Comparison of ENCODE assay signal across 24 cellular contexts in the genomic region with DNA sequence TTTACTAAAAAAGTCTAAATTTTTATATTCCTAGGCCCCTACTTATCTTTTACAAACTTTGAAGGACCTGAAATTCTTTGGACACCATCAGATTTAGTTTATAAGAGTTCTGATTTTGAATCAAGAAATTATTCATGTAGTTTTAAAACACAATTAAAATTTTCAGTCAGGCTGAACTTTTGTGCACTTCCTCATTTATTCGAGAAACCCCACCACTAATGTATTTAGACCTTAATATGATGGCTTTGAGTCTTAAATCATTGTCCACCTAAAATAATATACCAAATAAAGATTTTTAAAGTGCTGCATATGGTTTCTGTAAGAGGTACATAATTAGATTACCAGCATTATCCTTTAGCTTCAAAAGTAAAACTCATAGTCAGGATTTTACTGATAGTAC.
A peak's percentile ranks its signal among the peaks of the same experiment; 100 is the strongest.
DNase-seq lines count a peak whose midpoint lies in the region; ATAC-seq and TF ChIP-seq lines count a peak whose summit lies in the region.
"Had no signal": no experiment of that assay in that cellular context is flagged by ENCODE, and none has a peak within 500 bp of the region (broad histone marks: within the 10 kb centered on the region; RNA-seq: fewer than 3 reads in every experiment).

No MANE protein-coding gene starts in this region.

- H3K9me3 Mint-ChIP-seq in memory B cell (no peaks in the 10 kb centered on the region), osteocyte (ENCODE audit: unreplicated experiment) (no peaks in the 10 kb centered on the region), immature natural killer cell (no peaks in the 10 kb centered on the region)
- H3K9me3 Mint-ChIP-seq: CD4-positive, alpha-beta T cell; CD8-positive, alpha-beta T cell had no signal

- peaks cover 8% of the 10 kb centered on the region for H3K36me3 Mint-ChIP-seq in memory B cell
- peaks cover 45% of the 10 kb centered on the region for H3K36me3 Mint-ChIP-seq in osteocyte (ENCODE audit: unreplicated experiment)
- no peaks in the 10 kb centered on the region for H3K36me3 Mint-ChIP-seq in immature natural killer cell
- H3K36me3 Mint-ChIP-seq: CD8-positive, alpha-beta T cell had no signal

- no TSS peak for BruUV-seq in PC-9 (replicated peaks; lab: Mats Ljungman, UMichigan)

- H3K36me3 ChIP-seq in SK-N-SH (replicated peaks in 1 of 2; ENCODE audit: control insufficient read depth in 1 of 2, insufficient read depth in 2 of 2, low read length in 1 of 2) (peaks cover 0 to 6% of the 10 kb centered on the region in 2 experiments), PC-9 (ENCODE audit: low read depth) (peaks cover 23% of the 10 kb centered on the region)

- H3K27ac ChIP-seq in SK-N-SH (ENCODE audit: low read depth in 2 of 2, low read length in 1 of 2) = no peak overlapping the region
- no peak overlapping the region for H3K27ac ChIP-seq in PC-9
- H3K27ac ChIP-seq: 22Rv1; A549; BLaER1 treated with 17β-estradiol and CSF1 and Interleukin-3, amounts not matched to agents 10 nM and 100 nM; C4-2B had no signal

- POLR2A ChIA-PET in SK-N-SH (lab: Yijun Ruan, JAX) = no interaction called here
- POLR2A ChIA-PET in PC-9 (lab: Charles Lee; ENCODE audit: unreplicated experiment) = no interaction called here

- TF ChIP-seq RAD21 in SK-N-SH (IDR thresholded peaks at IDR 0.05; ENCODE audit: low read length) = no peak

- H3K9me2 ChIP-seq in SK-N-SH (no peaks in the 10 kb centered on the region), PC-9 (ENCODE audit: insufficient read depth) (no peaks in the 10 kb centered on the region)

- CTCF ChIA-PET in SK-N-SH (lab: Yijun Ruan, JAX) = no interaction called here
- CTCF ChIA-PET in PC-9 (lab: Charles Lee) = no interaction called here

- DNase-seq in SK-N-SH (no peak), memory B cell (ENCODE audit: low spot score in 2 of 2) (no peak), osteocyte (ENCODE audit: extremely low spot score, unreplicated experiment) (no peak), PC-9 (no peak), immature natural killer cell (no peak)
- DNase-seq: AML-193; Caco-2; Calu3; CD4-positive, alpha-beta T cell; CD8-positive, alpha-beta T cell; DMS 273 treated with DMSO at 0.1 percent for 48 hours; DMS153; DMS53; DMS79; DND-41; EL; GDM1 had no signal

- H3K27me3 ChIP-seq in SK-N-SH (ENCODE audit: insufficient read depth) (no peaks in the 10 kb centered on the region), PC-9 (ENCODE audit: insufficient read depth, low read depth) (no peaks in the 10 kb centered on the region)
- H3K27me3 ChIP-seq: BLaER1 treated with 17β-estradiol and CSF1 and Interleukin-3, amounts not matched to agents 10 nM and 100 nM had no signal

- H3K9ac ChIP-seq in SK-N-SH = no peak overlapping the region
- H3K9ac ChIP-seq: BLaER1 treated with 17β-estradiol and CSF1 and Interleukin-3, amounts not matched to agents 10 nM and 100 nM had no signal

- ATAC-seq in SK-N-SH treated with all-trans-retinoic acid at 6 μM for 48 hours (no peak), memory B cell (ENCODE audit: low read depth) (no peak)
- ATAC-seq: A549; CD8-positive, alpha-beta T cell; GM12878 had no signal

- H3K4me2 ChIP-seq in SK-N-SH = no peak overlapping the region
- H3K4me2 ChIP-seq in PC-9 = no peak overlapping the region
- H3K4me2 ChIP-seq: A549; BLaER1 treated with 17β-estradiol and CSF1 and Interleukin-3, amounts not matched to agents 10 nM and 100 nM had no signal

- no peak for TF ChIP-seq EP300 in SK-N-SH (IDR thresholded peaks at IDR 0.05; ENCODE audit: borderline replicate concordance in 1 of 2, low read depth in 1 of 2, low read length in 1 of 2)

- intact Hi-C loops in PC-9 (cut with micrococcal nuclease; ENCODE audit: unreplicated experiment) = no loop called here

- no peak overlapping the region for H3K4me3 ChIP-seq in SK-N-SH (ENCODE audit: low read depth in 2 of 2, low read length in 1 of 2)
- no peak overlapping the region for H3K4me3 ChIP-seq in PC-9
- H3K4me3 ChIP-seq: A549; BLaER1 treated with 17β-estradiol and CSF1 and Interleukin-3, amounts not matched to agents 10 nM and 100 nM; GM12878 had no signal

- no peaks in the 10 kb centered on the region for H3K27me3 Mint-ChIP-seq in memory B cell
- H3K27me3 Mint-ChIP-seq in osteocyte (ENCODE audit: unreplicated experiment) = no peaks in the 10 kb centered on the region
- H3K27me3 Mint-ChIP-seq in immature natural killer cell (ENCODE audit: low read depth in 3 of 3) = peaks cover 0 to 2% (median 0%) of the 10 kb centered on the region in 3 donors
- H3K27me3 Mint-ChIP-seq: B cell; CD4-positive, alpha-beta T cell had no signal

- TF ChIP-seq CTCF in SK-N-SH (IDR thresholded peaks at IDR 0.05) = no peak
- no peak for TF ChIP-seq CTCF in osteocyte (IDR thresholded peaks at IDR 0.05)
- TF ChIP-seq CTCF in PC-9 (conservative IDR thresholded peaks at IDR 0.05) = no peak

- peak overlapping the region; percentile 1 for H3K27ac Mint-ChIP-seq in memory B cell
- H3K27ac Mint-ChIP-seq in osteocyte (ENCODE audit: unreplicated experiment) = peak overlapping the region; percentile 45
- H3K27ac Mint-ChIP-seq in immature natural killer cell = no peak overlapping the region
- H3K27ac Mint-ChIP-seq: B cell; CD4-positive, alpha-beta T cell; CD8-positive, alpha-beta T cell had no signal

- no peaks in the 10 kb centered on the region for H3K4me1 ChIP-seq in SK-N-SH (ENCODE audit: control insufficient read depth in 1 of 2, insufficient read depth in 2 of 2, low read depth in 1 of 2, low read length in 1 of 2)
- H3K4me1 ChIP-seq in PC-9 (replicated peaks; ENCODE audit: insufficient read depth) = no peaks in the 10 kb centered on the region
- H3K4me1 ChIP-seq: BLaER1 treated with 17β-estradiol and CSF1 and Interleukin-3, amounts not matched to agents 10 nM and 100 nM; Caco-2 had no signal

- H2AFZ ChIP-seq in SK-N-SH (ENCODE audit: low read depth) = no peak overlapping the region
- no peak overlapping the region for H2AFZ ChIP-seq in PC-9

- H3K79me2 ChIP-seq in SK-N-SH (ENCODE audit: insufficient read depth) = no peaks in the 10 kb centered on the region
- no peaks in the 10 kb centered on the region for H3K79me2 ChIP-seq in PC-9 (ENCODE audit: low read depth)

- H3K4me3 Mint-ChIP-seq in memory B cell = no peak overlapping the region
- no peak overlapping the region for H3K4me3 Mint-ChIP-seq in osteocyte (ENCODE audit: unreplicated experiment)
- no peak overlapping the region for H3K4me3 Mint-ChIP-seq in immature natural killer cell
- H3K4me3 Mint-ChIP-seq: B cell; CD4-positive, alpha-beta T cell; CD8-positive, alpha-beta T cell had no signal

- H3K9me3 ChIP-seq in SK-N-SH (no peaks in the 10 kb centered on the region), PC-9 (ENCODE audit: insufficient read depth, low read depth) (no peaks in the 10 kb centered on the region)
- H3K9me3 ChIP-seq: A549; BLaER1 treated with 17β-estradiol and CSF1 and Interleukin-3, amounts not matched to agents 10 nM and 100 nM; Caco-2 had no signal

- H3K4me1 Mint-ChIP-seq in memory B cell = no peaks in the 10 kb centered on the region
- peaks cover 4% of the 10 kb centered on the region for H3K4me1 Mint-ChIP-seq in osteocyte (ENCODE audit: unreplicated experiment)
- H3K4me1 Mint-ChIP-seq in immature natural killer cell = no peaks in the 10 kb centered on the region
- H3K4me1 Mint-ChIP-seq: B cell had no signal

- WGBS in SK-N-SH (ENCODE audit: low lambda C conversion rate) = 6% methylated on average over 1 of the region's 1 CpG

- no peaks in the 10 kb centered on the region for H4K20me1 ChIP-seq in SK-N-SH (ENCODE audit: insufficient read depth)
- H4K20me1 ChIP-seq in PC-9 (ENCODE audit: insufficient read depth) = no peaks in the 10 kb centered on the region
- H4K20me1 ChIP-seq: BLaER1 treated with 17β-estradiol and CSF1 and Interleukin-3, amounts not matched to agents 10 nM and 100 nM had no signal

- H3F3A ChIP-seq in SK-N-SH (replicated peaks; ENCODE audit: insufficient read depth) (no peaks in the 10 kb centered on the region), PC-9 (ENCODE audit: insufficient read depth, low read depth) (0 out of 2 replicates have a peak, but pooled peaks cover 3% of the 10 kb centered on the region)

TF ChIP-seq in SK-N-SH treated with all-trans-retinoic acid at 6 μM for 48 hours, 23 proteins besides CTCF, POLR2A, EP300 and RAD21 (continues in another document):
- TF ChIP-seq ESRRG (CRISPR knock-in tag; IDR thresholded peaks at IDR 0.05) (no peak), SNAI2 (CRISPR knock-in tag; IDR thresholded peaks at IDR 0.05) (no peak), TCF4 (CRISPR knock-in tag; IDR thresholded peaks at IDR 0.05; ENCODE audit: borderline replicate concordance) (peak; percentile 14; the same call in 1 of the 2 replicates), ISL1 (CRISPR knock-in tag; IDR thresholded peaks at IDR 0.05) (0 out of 2 replicates have a peak, but pooled peaks have one; percentile 22), ZFP3 (CRISPR knock-in tag; IDR thresholded peaks at IDR 0.05) (no peak)

TF ChIP-seq in SK-N-SH, 30 proteins besides CTCF, POLR2A, EP300 and RAD21:
- no peak for TF ChIP-seq MAX (IDR thresholded peaks at IDR 0.05; ENCODE audit: low read depth)
- no peak for TF ChIP-seq MXI1 (IDR thresholded peaks at IDR 0.05; ENCODE audit: low read depth, low read length)
- no peak for TF ChIP-seq NFIC (IDR thresholded peaks at IDR 0.05; ENCODE audit: borderline replicate concordance)
- no peak for TF ChIP-seq POLR2AphosphoS5 (IDR thresholded peaks at IDR 0.05; ENCODE audit: low read depth, low read length)
- no peak for TF ChIP-seq RFX5 (IDR thresholded peaks at IDR 0.05; ENCODE audit: low read length)
- TF ChIP-seq SMC3 (IDR thresholded peaks at IDR 0.05; ENCODE audit: low read depth, low read length) = no peak
- TF ChIP-seq CHD2 (IDR thresholded peaks at IDR 0.05; ENCODE audit: low read length, partially characterized antibody) = no peak
- no peak for TF ChIP-seq JUND (IDR thresholded peaks at IDR 0.05)
- TF ChIP-seq NRF1 (IDR thresholded peaks at IDR 0.05; ENCODE audit: low read depth, low read length) = no peak
- TF ChIP-seq TAF1 (IDR thresholded peaks at IDR 0.05; ENCODE audit: borderline replicate concordance, low read depth, low read length) = no peak
- TF ChIP-seq GABPA (IDR thresholded peaks at IDR 0.05; ENCODE audit: low read depth) = no peak
- TF ChIP-seq YY1 (IDR thresholded peaks at IDR 0.05; ENCODE audit: low read depth) = no peak
- no peak for TF ChIP-seq MEF2A (IDR thresholded peaks at IDR 0.05; ENCODE audit: borderline replicate concordance, low read depth)
- TF ChIP-seq TEAD4 (IDR thresholded peaks at IDR 0.05; ENCODE audit: borderline replicate concordance, insufficient read depth) = no peak
- TF ChIP-seq RCOR1 (IDR thresholded peaks at IDR 0.05; ENCODE audit: low read length) = no peak
- no peak for TF ChIP-seq RXRA (IDR thresholded peaks at IDR 0.05; ENCODE audit: borderline replicate concordance, low read depth)
- TF ChIP-seq EZH2phosphoT487 (IDR thresholded peaks at IDR 0.05; ENCODE audit: borderline replicate concordance, low read depth) = no peak

Comparison
In these comparisons a context has a peak if more than half of its experiments do, and no peak if none do; other contexts are left out.
1. H3K27ac Mint-ChIP-seq: peak in memory B cell (single experiment) and osteocyte (single experiment); none in immature natural killer cell (0 of 6).